Comparison of ENCODE assay signal across 8 cellular contexts in genomic region chr21:34889287-34889536, GRCh38.
DNase-seq lines count a peak whose midpoint lies in the region; TF ChIP-seq lines count a peak whose summit lies in the region.

No MANE protein-coding gene starts in this region.

- H4K91ac ChIP-seq in neuronal stem cell (ENCODE audit: low read depth, low read length, poor library complexity), result no peak overlapping the region

- no peak overlapping the region for H2BK15ac ChIP-seq in neuronal stem cell (ENCODE audit: low read length)

- H3K4ac ChIP-seq in neuronal stem cell (ENCODE audit: low read length), result no peak overlapping the region

- intact Hi-C loops in Caco-2 (cut with micrococcal nuclease; ENCODE audit: unreplicated experiment), result loop anchor here (10.0 kb wide), 1 partner anchor 326 kb away; no protein-coding TSS in a partner anchor

- no peak overlapping the region for H4K8ac ChIP-seq in neuronal stem cell (ENCODE audit: low read depth, low read length)

- WGBS in neuronal stem cell (ENCODE audit: extremely low coverage in 2 of 2, insufficient read length in 2 of 2, insufficient replicate concordance in 1 of 2), 2 donors, result no CpG with 5 or more reads among the region's 31 CpGs

- no peaks in the 10 kb centered on the region for H3K36me3 ChIP-seq in Caco-2 (ENCODE audit: control insufficient read depth, insufficient read depth, low read length)
- no peaks in the 10 kb centered on the region for H3K36me3 ChIP-seq in neuronal stem cell (replicated peaks in 1 of 2; ENCODE audit: control insufficient read depth in 2 of 2, insufficient read depth in 2 of 2, low read length in 2 of 2)

- no peaks in the 10 kb centered on the region for H3K9me3 Mint-ChIP-seq in Caco-2 (ENCODE audit: unreplicated experiment)

- peak overlapping the region; percentile 85 for H3K18ac ChIP-seq in neuronal stem cell (ENCODE audit: low read length)

- H2AK5ac ChIP-seq in neuronal stem cell (ENCODE audit: low read depth, low read length), result no peak overlapping the region

- H3K9ac ChIP-seq in neuronal stem cell (ENCODE audit: low read depth, low read length, poor library complexity), result no peak overlapping the region

- peak overlapping the region; percentile 78 for H3K4me3 ChIP-seq in Caco-2 (ENCODE audit: low read depth, low read length)
- H3K4me3 ChIP-seq in neuronal stem cell (ENCODE audit: low read length in 2 of 2), result peak overlapping the region; percentile 44 to 87

- peak overlapping the region; percentile 56 for H3K27ac Mint-ChIP-seq in Caco-2 (ENCODE audit: unreplicated experiment)

- no peak overlapping the region for H2BK12ac ChIP-seq in neuronal stem cell (ENCODE audit: low read length)

- H3K4me1 ChIP-seq in Caco-2 (no peaks in the 10 kb centered on the region), neuronal stem cell (ENCODE audit: control insufficient read depth in 2 of 2, insufficient read depth in 1 of 2, low read depth in 1 of 2, low read length in 2 of 2) (peaks cover 2 to 3% of the 10 kb centered on the region in 2 donors)

- H2BK120ac ChIP-seq in neuronal stem cell (ENCODE audit: low read depth, low read length), result no peak overlapping the region

- DNase-seq in Caco-2, result peak in 1 of 2 experiments; percentile 39
- DNase-seq in HCEC 1CT, result peak; percentile 69
- DNase-seq in NCI-H2171 (lab: John Stamatoyannopoulos, UW), result peak; percentile 22
- DNase-seq in activated T-cell treated with anti-CD3 and anti-CD28 coated beads for 4 hours, result peak; percentile 44
- DNase-seq in fibroblast of peridontal ligament (ENCODE audit: extremely low read depth), result peak; percentile 63
- DNase-seq in neuronal stem cell (ENCODE audit: low spot score), result no peak
- no peak for DNase-seq in SKM-1 treated with dmso at 0.1 percent for 144 hours (lab: John Stamatoyannopoulos, UW; ENCODE audit: unreplicated experiment)
- no peak for DNase-seq in iPS-NIHi7 (ENCODE audit: extremely low spot score)

- POLR2A ChIA-PET in Caco-2 (lab: Charles Lee), result interaction anchor here (1.6 kb wide), 1 partner anchor 511 kb away, joined by 6 read pairs; no protein-coding TSS in a partner anchor

- H3K4me3 Mint-ChIP-seq in Caco-2 (ENCODE audit: unreplicated experiment), result peak overlapping the region; percentile 93

- H3K9me3 ChIP-seq in Caco-2 (no peaks in the 10 kb centered on the region), neuronal stem cell (replicated peaks in 1 of 2; ENCODE audit: control insufficient read depth in 2 of 2, insufficient read depth in 1 of 2, low read depth in 1 of 2, low read length in 2 of 2) (no peaks in the 10 kb centered on the region)

- H2BK5ac ChIP-seq in neuronal stem cell (ENCODE audit: low read length), result no peak overlapping the region

- TF ChIP-seq CTCF in Caco-2 (IDR thresholded peaks at IDR 0.05; ENCODE audit: insufficient read depth in 1 of 2, low read depth in 1 of 2, low read length in 1 of 2, severe bottlenecking in 1 of 2, unreplicated experiment in 1 of 2), result no peak

- no peaks in the 10 kb centered on the region for H3K79me1 ChIP-seq in neuronal stem cell (ENCODE audit: low read depth, low read length)

- H2AFZ ChIP-seq in neuronal stem cell (ENCODE audit: low read length), result peak overlapping the region; percentile 96

- H3K4me2 ChIP-seq in neuronal stem cell (ENCODE audit: insufficient read depth, low read length, poor library complexity, severe bottlenecking), result peak overlapping the region; percentile 98

- peaks cover 17% of the 10 kb centered on the region for H3K36me3 Mint-ChIP-seq in Caco-2 (ENCODE audit: insufficient read depth, unreplicated experiment)

- H3K27ac ChIP-seq in neuronal stem cell (replicated peaks; ENCODE audit: low read length), result no peak overlapping the region

- no peaks in the 10 kb centered on the region for H3K27me3 Mint-ChIP-seq in Caco-2 (ENCODE audit: insufficient read depth, unreplicated experiment)

- BruUV-seq in Caco-2 (replicated peaks; lab: Mats Ljungman, UMichigan), result no TSS peak

- CTCF ChIA-PET in Caco-2 (lab: Charles Lee), result interaction anchor here (1.3 to 5.2 kb wide), 3 partner anchors 130 to 511 kb away, joined by 6 to 47 read pairs (median 23); no protein-coding TSS in a partner anchor

- H3K27me3 ChIP-seq in Caco-2 (replicated peaks; ENCODE audit: control insufficient read depth, insufficient read depth, low read length), result peaks cover 2% of the 10 kb centered on the region; the same call in 1 of the 2 replicates
- peaks cover 15 to 98% (median 66%) of the 10 kb centered on the region in 3 experiments for H3K27me3 ChIP-seq in neuronal stem cell (ENCODE audit: control insufficient read depth in 3 of 3, insufficient read depth in 3 of 3, low read depth in 1 of 3, low read length in 3 of 3)

- no peaks in the 10 kb centered on the region for H3K4me1 Mint-ChIP-seq in Caco-2 (ENCODE audit: low read depth, unreplicated experiment)

- peak overlapping the region; percentile 77 for H3K23ac ChIP-seq in neuronal stem cell (ENCODE audit: low read depth, low read length, poor library complexity)

- no peak overlapping the region for H3K14ac ChIP-seq in neuronal stem cell (ENCODE audit: low read length)

Comparison
In these comparisons a context has a peak if more than half of its experiments do, and no peak if none do; other contexts are left out.
1. DNase-seq: peak in HCEC 1CT (single experiment), NCI-H2171 (single experiment), activated T-cell treated with anti-CD3 and anti-CD28 coated beads for 4 hours (single experiment) and fibroblast of peridontal ligament (single experiment); none in neuronal stem cell (single experiment), SKM-1 treated with dmso at 0.1 percent for 144 hours (single experiment) and iPS-NIHi7 (single experiment).